Comparison of ENCODE assay signal across 1 cellular context in genomic region chr9:16626577-16627130, GRCh38.
TF ChIP-seq lines count a peak whose summit lies in the region.

No MANE protein-coding gene starts in this region.

TF ChIP-seq in HEK293, 187 proteins besides CTCF, POLR2A, EP300 and RAD21 (continued from another document):
- TF ChIP-seq ZNF558 (tag by site-specific recombination; IDR thresholded peaks at IDR 0.05) (no peak), ZNF140 (tag by site-specific recombination; IDR thresholded peaks at IDR 0.05) (no peak), KLF10 (tag by site-specific recombination; IDR thresholded peaks at IDR 0.05) (no peak), ZNF660 (tag by site-specific recombination; IDR thresholded peaks at IDR 0.05) (peak; percentile 44), MZF1 (tag by site-specific recombination; IDR thresholded peaks at IDR 0.05; ENCODE audit: borderline replicate concordance) (0 out of 2 replicates have a peak, but pooled peaks have one; percentile 28), OSR2 (tag by site-specific recombination; IDR thresholded peaks at IDR 0.05) (peak; percentile 29; the same call in 1 of the 2 replicates), REST (tag by site-specific recombination; IDR thresholded peaks at IDR 0.05) (no peak), SCRT1 (tag by site-specific recombination; IDR thresholded peaks at IDR 0.05; ENCODE audit: borderline replicate concordance) (no peak), ZNF488 (tag by site-specific recombination; IDR thresholded peaks at IDR 0.05) (no peak), ZIC2 (tag by site-specific recombination; IDR thresholded peaks at IDR 0.05) (peak; percentile 74), ZBTB26 (tag by site-specific recombination; optimal IDR thresholded peaks at IDR 0.05) (no peak), ZNF677 (tag by site-specific recombination; IDR thresholded peaks at IDR 0.05) (no peak), ZNF843 (tag by site-specific recombination; IDR thresholded peaks at IDR 0.05) (0 out of 2 replicates have a peak, but pooled peaks have one; percentile 13), HOXD13 (CRISPR knock-in tag; IDR thresholded peaks at IDR 0.05; ENCODE audit: borderline replicate concordance) (peak; percentile 9; the same call in 1 of the 2 replicates), HIC1 (tag by site-specific recombination; IDR thresholded peaks at IDR 0.05) (no peak), KLF17 (tag by site-specific recombination; IDR thresholded peaks at IDR 0.05) (no peak), ZNF398 (tag by site-specific recombination; IDR thresholded peaks at IDR 0.05) (0 out of 2 replicates have a peak, but pooled peaks have one; percentile 34), ZBTB17 (tag by site-specific recombination; IDR thresholded peaks at IDR 0.05) (peak; percentile 67), ZNF571 (tag by site-specific recombination; IDR thresholded peaks at IDR 0.05) (no peak), ZNF324 (tag by site-specific recombination; IDR thresholded peaks at IDR 0.05) (no peak), ZNF366 (tag by site-specific recombination; conservative IDR thresholded peaks at IDR 0.05) (peak; percentile 63; the same call in 1 of the 2 replicates), ZNF133 (tag by site-specific recombination; IDR thresholded peaks at IDR 0.05) (no peak), WT1 (tag by site-specific recombination; IDR thresholded peaks at IDR 0.05) (no peak), ZSCAN16 (tag by site-specific recombination; IDR thresholded peaks at IDR 0.05) (no peak)
